8 cellular contexts compared by ENCODE assay signal in the genomic region with DNA sequence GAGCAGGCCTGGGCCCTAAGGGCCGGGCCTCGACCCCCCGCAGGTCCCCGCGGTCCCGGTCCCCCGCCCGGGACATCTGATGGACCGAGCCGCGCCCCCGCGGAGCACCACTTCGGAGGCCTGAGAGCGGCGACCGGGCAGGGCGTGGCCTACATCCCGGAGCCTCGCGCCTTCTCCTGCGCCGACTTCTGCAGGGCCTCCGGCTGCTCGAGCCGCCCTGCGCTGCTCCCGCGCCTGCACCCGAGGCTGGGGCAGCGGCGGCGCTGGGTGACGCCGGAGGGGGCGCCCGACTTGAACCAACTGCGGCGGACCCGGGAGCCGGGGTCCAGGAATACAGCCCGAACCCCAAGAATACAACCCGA. TPM values are rescaled to one million over a fixed set of nuclear protein-coding genes. Genes with fewer than 3 reads are reported as not detected.
DNase-seq lines count a peak whose midpoint lies in the region; ATAC-seq and TF ChIP-seq lines count a peak whose summit lies in the region.

No MANE protein-coding gene starts in this region.

- no peak overlapping the region for H2AFZ ChIP-seq in neural progenitor cell (replicated peaks)

- no peaks in the 10 kb centered on the region for H3K4me1 ChIP-seq in neural progenitor cell

- peaks cover 4% of the 10 kb centered on the region for H3K4me1 Mint-ChIP-seq in activated T-helper 1 cell treated with anti-CD3 and anti-CD28 coated beads, Interleukin-12 subunit alpha, Interleukin-12 subunit beta, Interleukin-2, Interleukin-4 antibody, amounts not matched to agents 30 ng/mL and 10 ng/mL and 1 ng/mL, durations not matched to agents 14 hours and 24 hours and 36 hours (ENCODE audit: low read depth)
- H3K4me1 Mint-ChIP-seq in neural progenitor cell: no peaks in the 10 kb centered on the region

- peaks cover 27% of the 10 kb centered on the region for H3K27me3 Mint-ChIP-seq in activated T-helper 1 cell treated with anti-CD3 and anti-CD28 coated beads, Interleukin-12 subunit alpha, Interleukin-12 subunit beta, Interleukin-2, Interleukin-4 antibody, amounts not matched to agents 30 ng/mL and 10 ng/mL and 1 ng/mL, durations not matched to agents 14 hours and 24 hours and 36 hours (ENCODE audit: insufficient read depth)
- peaks cover 3% of the 10 kb centered on the region for H3K27me3 Mint-ChIP-seq in neural progenitor cell (ENCODE audit: insufficient read depth, low read depth)

- H3K27me3 ChIP-seq in neural progenitor cell: no peaks in the 10 kb centered on the region

- H3K9me3 Mint-ChIP-seq in activated T-helper 1 cell treated with anti-CD3 and anti-CD28 coated beads, Interleukin-12 subunit alpha, Interleukin-12 subunit beta, Interleukin-2, Interleukin-4 antibody, amounts not matched to agents 30 ng/mL and 10 ng/mL and 1 ng/mL, durations not matched to agents 14 hours and 24 hours and 36 hours: peaks cover 7% of the 10 kb centered on the region
- peaks cover 46% of the 10 kb centered on the region for H3K9me3 Mint-ChIP-seq in neural progenitor cell

- DNase-seq in activated T-helper 1 cell treated with anti-CD3 and anti-CD28 coated beads, Interleukin-12 subunit alpha, Interleukin-12 subunit beta, Interleukin-2, Interleukin-4 antibody, amounts not matched to agents 30 ng/mL and 10 ng/mL and 1 ng/mL, durations not matched to agents 14 hours and 24 hours and 36 hours (ENCODE audit: low spot score): peak; percentile 26
- DNase-seq in left ventricle myocardium superior: peak; percentile 69
- DNase-seq in stimulated activated CD4-positive, alpha-beta T cell treated with anti-CD3 and anti-CD28 coated beads, Interleukin-4, amount 100 ng/mL, for 1 hour: peak; percentile 43
- DNase-seq in lower leg skin (ENCODE audit: low spot score in 2 of 2): no peak
- DNase-seq in GM20000 (ENCODE audit: low spot score): no peak
- no peak for DNase-seq in neural progenitor cell (ENCODE audit: low spot score)

- intact Hi-C loops in activated T-helper 1 cell treated with anti-CD3 and anti-CD28 coated beads, Interleukin-12 subunit alpha, Interleukin-12 subunit beta, Interleukin-2, Interleukin-4 antibody, amounts not matched to agents 30 ng/mL and 10 ng/mL and 1 ng/mL, durations not matched to agents 14 hours and 24 hours and 36 hours (cut with micrococcal nuclease): no loop called here
- intact Hi-C loops in left ventricle myocardium superior (cut with micrococcal nuclease): no loop called here
- intact Hi-C loops in lower leg skin (cut with DNase I; ENCODE audit: low total_unique reads): no loop called here

- H3K4me3 Mint-ChIP-seq in activated T-helper 1 cell treated with anti-CD3 and anti-CD28 coated beads, Interleukin-12 subunit alpha, Interleukin-12 subunit beta, Interleukin-2, Interleukin-4 antibody, amounts not matched to agents 30 ng/mL and 10 ng/mL and 1 ng/mL, durations not matched to agents 14 hours and 24 hours and 36 hours: no peak overlapping the region
- H3K4me3 Mint-ChIP-seq in neural progenitor cell: no peak overlapping the region

- no peak overlapping the region for H3K4me2 ChIP-seq in neural progenitor cell

- 3 to 6% methylated on average over 20 to 34 of the region's 43 CpGs for WGBS in lower leg skin, 2 donors

- H3K4me3 ChIP-seq in lower leg skin (ENCODE audit: low read depth, poor library complexity, severe bottlenecking) (no peak overlapping the region), neural progenitor cell (no peak overlapping the region)

- H3K36me3 Mint-ChIP-seq in activated T-helper 1 cell treated with anti-CD3 and anti-CD28 coated beads, Interleukin-12 subunit alpha, Interleukin-12 subunit beta, Interleukin-2, Interleukin-4 antibody, amounts not matched to agents 30 ng/mL and 10 ng/mL and 1 ng/mL, durations not matched to agents 14 hours and 24 hours and 36 hours (ENCODE audit: low read depth): no peaks in the 10 kb centered on the region
- H3K36me3 Mint-ChIP-seq in neural progenitor cell: peaks cover 31% of the 10 kb centered on the region

- no peaks in the 10 kb centered on the region for H3F3A ChIP-seq in neural progenitor cell (ENCODE audit: low read depth)

- H4K20me1 ChIP-seq in neural progenitor cell (ENCODE audit: low read depth): no peaks in the 10 kb centered on the region

- no peak for TF ChIP-seq CTCF in lower leg skin (IDR thresholded peaks at IDR 0.05)
- no peak for TF ChIP-seq CTCF in GM20000 (IDR thresholded peaks at IDR 0.05; ENCODE audit: extremely low read depth, missing control alignments)
- no peak for TF ChIP-seq CTCF in neural progenitor cell (IDR thresholded peaks at IDR 0.05)

- TF ChIP-seq POLR2A in lower leg skin (IDR thresholded peaks at IDR 0.05): no peak

- ATAC-seq in HG02759 (IDR thresholded peaks at IDR 0.05; ENCODE audit: unreplicated experiment) (peak; percentile 43), left ventricle myocardium superior (peak; percentile 81), HG02852 (IDR thresholded peaks at IDR 0.05; ENCODE audit: unreplicated experiment) (no peak)

- no peak overlapping the region for H3K27ac Mint-ChIP-seq in activated T-helper 1 cell treated with anti-CD3 and anti-CD28 coated beads, Interleukin-12 subunit alpha, Interleukin-12 subunit beta, Interleukin-2, Interleukin-4 antibody, amounts not matched to agents 30 ng/mL and 10 ng/mL and 1 ng/mL, durations not matched to agents 14 hours and 24 hours and 36 hours
- no peak overlapping the region for H3K27ac Mint-ChIP-seq in neural progenitor cell

- no peaks in the 10 kb centered on the region for H3K9me3 ChIP-seq in neural progenitor cell (ENCODE audit: low read depth)

- no peaks in the 10 kb centered on the region for H3K36me3 ChIP-seq in neural progenitor cell

- no peak overlapping the region for H3K27ac ChIP-seq in neural progenitor cell

- H3K9ac ChIP-seq in neural progenitor cell: no peak overlapping the region

- H3K79me2 ChIP-seq in neural progenitor cell (ENCODE audit: low read depth): no peaks in the 10 kb centered on the region

RNA-seq across cellular contexts. Expression of a gene that starts 14.9 kb away (rescaled TPM):
- not detected in 2 replicates for total RNA-seq in activated T-helper 1 cell treated with anti-CD3 and anti-CD28 coated beads, Interleukin-12 subunit alpha, Interleukin-12 subunit beta, Interleukin-2, Interleukin-4 antibody, amounts not matched to agents 30 ng/mL and 10 ng/mL and 1 ng/mL, durations not matched to agents 14 hours and 24 hours and 36 hours
- total RNA-seq in left ventricle myocardium superior: not detected
- not detected for total RNA-seq in lower leg skin
- not detected in 2 replicates for total RNA-seq in neural progenitor cell (ENCODE audit: low replicate concordance)

RNA-seq across cellular contexts. Expression of a gene that starts 44.6 kb away (rescaled TPM):
- total RNA-seq in activated T-helper 1 cell treated with anti-CD3 and anti-CD28 coated beads, Interleukin-12 subunit alpha, Interleukin-12 subunit beta, Interleukin-2, Interleukin-4 antibody, amounts not matched to agents 30 ng/mL and 10 ng/mL and 1 ng/mL, durations not matched to agents 14 hours and 24 hours and 36 hours: 0.21 and 0.22 TPM in 2 replicates
- total RNA-seq in left ventricle myocardium superior (3.0 TPM), lower leg skin (1 to 10 TPM in 3 of 4 donors, under 1 TPM in 1; 0.80 to 3.0 (median 2.2) TPM), neural progenitor cell (ENCODE audit: low replicate concordance) (1.1 and 1.5 TPM in 2 replicates)

RNA-seq across cellular contexts. Expression of a gene that starts 51.8 kb away (rescaled TPM):
- total RNA-seq in activated T-helper 1 cell treated with anti-CD3 and anti-CD28 coated beads, Interleukin-12 subunit alpha, Interleukin-12 subunit beta, Interleukin-2, Interleukin-4 antibody, amounts not matched to agents 30 ng/mL and 10 ng/mL and 1 ng/mL, durations not matched to agents 14 hours and 24 hours and 36 hours: 0.13 and 0.29 TPM in 2 replicates
- total RNA-seq in left ventricle myocardium superior: 0.27 TPM
- under 1 TPM; 0.19 to 0.59 (median 0.25) TPM for total RNA-seq in lower leg skin
- total RNA-seq in neural progenitor cell (ENCODE audit: low replicate concordance): 5.3 and 5.5 TPM in 2 replicates

Comparison
In these comparisons a context has a peak if more than half of its experiments do, and no peak if none do; other contexts are left out.
1. DNase-seq: peak in activated T-helper 1 cell treated with anti-CD3 and anti-CD28 coated beads, Interleukin-12 subunit alpha, Interleukin-12 subunit beta, Interleukin-2, Interleukin-4 antibody, amounts not matched to agents 30 ng/mL and 10 ng/mL and 1 ng/mL, durations not matched to agents 14 hours and 24 hours and 36 hours (single experiment), left ventricle myocardium superior (single experiment) and stimulated activated CD4-positive, alpha-beta T cell treated with anti-CD3 and anti-CD28 coated beads, Interleukin-4, amount 100 ng/mL, for 1 hour (single experiment); none in lower leg skin (0 of 2), GM20000 (single experiment) and neural progenitor cell (single experiment).